ENCODE assay signal across 16 cellular contexts in genomic region chr2:176650101-176650500, GRCh38.
DNase-seq lines count a peak whose midpoint lies in the region; TF ChIP-seq lines count a peak whose summit lies in the region.
"Had no signal": no experiment of that assay in that cellular context is flagged by ENCODE, and none has a peak within 500 bp of the region (broad histone marks: within the 10 kb centered on the region; RNA-seq: fewer than 3 reads in every experiment).

No MANE protein-coding gene starts in this region.

- DNase-seq in AG10803 (ENCODE audit: low read depth) (no peak), NCI-H748 treated with DMSO at 0.1 percent for 48 hours (lab: John Stamatoyannopoulos, UW) (peak; percentile 28), fibroblast of the aortic adventitia (ENCODE audit: low read depth) (no peak), cortex of kidney (lab: John Stamatoyannopoulos, UW) (no peak), NCI-H128 (lab: John Stamatoyannopoulos, UW; ENCODE audit: unreplicated experiment) (no peak), NCI-H345 (lab: John Stamatoyannopoulos, UW) (no peak), occipital lobe (lab: John Stamatoyannopoulos, UW) (no peak)
- DNase-seq: activated CD8-positive, alpha-beta memory T cell treated with anti-CD3 and anti-CD28 coated beads for 24 hours; central memory CD4-positive, alpha-beta T cell; DMS79; effector memory CD8-positive, alpha-beta T cell; gastrocnemius medialis; natural killer cell; Peyer's patch; right cardiac atrium had no signal

- no peak overlapping the region for H3K4me3 ChIP-seq in AG10803 (ENCODE audit: low read length)
- H3K4me3 ChIP-seq in fibroblast of the aortic adventitia (ENCODE audit: low read depth, low read length), result no peak overlapping the region
- H3K4me3 ChIP-seq: gastrocnemius medialis, Peyer's patch had no signal

- TF ChIP-seq CTCF in AG10803 (conservative IDR thresholded peaks at IDR 0.05; ENCODE audit: low read length) (0 out of 2 replicates have a peak, but pooled peaks have one; percentile 12), GM12872 (IDR thresholded peaks at IDR 0.05; ENCODE audit: insufficient read depth, low read depth, low read length) (peak; percentile 24; the same call in 1 of the 3 replicates), fibroblast of the aortic adventitia (IDR thresholded peaks at IDR 0.05; ENCODE audit: insufficient read depth, low read length) (peak; percentile 12)
